8 cellular contexts compared by ENCODE assay signal in genomic region chr1:11465307-11465706, GRCh38. TPM values are rescaled to one million over a fixed set of nuclear protein-coding genes. Genes with fewer than 3 reads are reported as not detected.
"Had no signal": no experiment of that assay in that cellular context is flagged by ENCODE, and none has a peak within 500 bp of the region (broad histone marks: within the 10 kb centered on the region; RNA-seq: fewer than 3 reads in every experiment).

No MANE protein-coding gene starts in this region.

- DNase-seq: IMR-90, KBM-7, KG1 had no signal

- H3K9ac ChIP-seq: KMS-11 had no signal

- ATAC-seq: HepG2 had no signal

- FAIRE-seq: HepG2, HTR-8/SVneo had no signal

- H3K27ac ChIP-seq: HL-60, KMS-11 had no signal

- H3K4me2 ChIP-seq: KMS-11 had no signal

RNA-seq across cellular contexts. Expression of gene DISP3, which starts 13.6 kb away (rescaled TPM):
- total RNA-seq: IMR-90 had no signal
- polyA plus RNA-seq: IgD-negative memory B cell had no signal
